In the genomic region with DNA sequence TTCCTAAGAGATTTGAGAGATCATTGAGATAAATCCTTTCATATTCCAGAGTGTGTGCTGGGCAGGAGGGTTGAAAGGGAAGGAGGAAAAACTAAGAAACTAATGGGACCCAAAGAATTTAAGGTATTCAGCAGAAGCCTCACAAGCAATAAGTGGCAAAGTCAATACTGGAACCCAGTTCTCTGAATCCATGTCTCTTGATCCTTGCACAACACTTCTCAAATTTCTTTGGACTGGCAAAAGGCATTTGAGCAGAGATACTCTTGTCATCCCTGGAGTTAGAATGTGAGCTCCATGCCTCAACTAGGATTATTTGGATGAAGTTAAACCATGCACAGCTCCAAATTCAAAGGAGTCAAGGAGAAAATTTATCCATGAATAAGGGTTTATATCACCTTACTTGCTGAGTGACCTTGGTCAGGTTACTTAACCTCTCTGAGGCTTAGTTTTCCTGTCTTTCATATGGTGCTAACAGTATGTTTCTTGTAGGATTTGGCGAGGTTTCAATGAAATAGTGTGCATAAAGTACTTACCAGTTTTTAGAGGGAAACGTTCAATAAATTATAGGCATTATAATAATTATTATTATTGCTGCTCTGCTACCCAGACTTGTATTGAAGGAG, we compare ENCODE assay signal across 2 cellular contexts.
TF ChIP-seq lines count a peak whose summit lies in the region.

No MANE protein-coding gene starts in this region.

TF ChIP-seq in IMR-90, 13 proteins besides CTCF, POLR2A, EP300 and RAD21:
- no peak for TF ChIP-seq FOS (IDR thresholded peaks at IDR 0.05; ENCODE audit: low read depth, low read length)
- TF ChIP-seq CHD1 (IDR thresholded peaks at IDR 0.05; ENCODE audit: low read depth, low read length) = no peak
- TF ChIP-seq CEBPB (IDR thresholded peaks at IDR 0.05; ENCODE audit: low read depth, low read length) = peak; percentile 64

TF ChIP-seq in endothelial cell of umbilical vein, 7 proteins besides CTCF, POLR2A, EP300 and RAD21:
- no peak for TF ChIP-seq JUN (IDR thresholded peaks at IDR 0.05; ENCODE audit: borderline replicate concordance, insufficient read depth, insufficient read length, low read depth)
- no peak for TF ChIP-seq FOS (IDR thresholded peaks at IDR 0.05; ENCODE audit: borderline replicate concordance, insufficient read depth, low read length)
- TF ChIP-seq GATA2 (IDR thresholded peaks at IDR 0.05; ENCODE audit: insufficient read depth, insufficient read length, low read depth, low read length) = no peak
- TF ChIP-seq EZH2 (IDR thresholded peaks at IDR 0.05; ENCODE audit: borderline replicate concordance, low read depth, low read length, severe bottlenecking) = no peak
- no peak for TF ChIP-seq MYC (IDR thresholded peaks at IDR 0.05; ENCODE audit: low read depth, low read length)
- TF ChIP-seq, protein P1, sequence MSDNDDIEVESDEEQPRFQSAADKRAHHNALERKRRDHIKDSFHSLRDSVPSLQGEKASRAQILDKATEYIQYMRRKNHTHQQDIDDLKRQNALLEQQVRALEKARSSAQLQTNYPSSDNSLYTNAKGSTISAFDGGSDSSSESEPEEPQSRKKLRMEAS (IDR thresholded peaks at IDR 0.05; ENCODE audit: insufficient read depth, insufficient read length) = no peak
- TF ChIP-seq POLR2AphosphoS5 (IDR thresholded peaks at IDR 0.05; ENCODE audit: insufficient read depth, low read depth, low read length) = no peak
